Comparison of ENCODE assay signal across 5 cellular contexts in genomic region chr18:22902093-22902492, GRCh38.
"Had no signal": no experiment of that assay in that cellular context is flagged by ENCODE, and none has a peak within 500 bp of the region (broad histone marks: within the 10 kb centered on the region; RNA-seq: fewer than 3 reads in every experiment).

No MANE protein-coding gene starts in this region.

- FAIRE-seq: HepG2, HTR-8/SVneo, K562 had no signal

- H3K27ac ChIP-seq: HL-60 had no signal

- ATAC-seq: HepG2, K562 had no signal

- DNase-seq: IMR-90 had no signal

- H3K4me3 ChIP-seq: K562 had no signal
